ENCODE assay signal across 22 cellular contexts in genomic region chr4:144202091-144202490, GRCh38.
"Had no signal": no experiment of that assay in that cellular context is flagged by ENCODE, and none has a peak within 500 bp of the region (broad histone marks: within the 10 kb centered on the region; RNA-seq: fewer than 3 reads in every experiment).

No MANE protein-coding gene starts in this region.

- H3K36me3 ChIP-seq: esophagus squamous epithelium, gastrocnemius medialis, heart right ventricle, left lung, lower lobe of right lung had no signal

- H3K4me3 ChIP-seq: coronary artery, dorsolateral prefrontal cortex, esophagus squamous epithelium, gastrocnemius medialis, heart right ventricle, left lung, lower lobe of right lung, mucosa of descending colon had no signal

- ATAC-seq: esophagus mucosa, gastrocnemius medialis, heart right ventricle, left cardiac atrium, left lung, left ventricle myocardium superior, lower lobe of right lung, mucosa of descending colon had no signal

- DNase-seq: dermis blood vessel endothelial cell; dorsolateral prefrontal cortex; effector CD4-positive, alpha-beta T cell; effector memory CD4-positive, alpha-beta T cell; erythroblast; esophagus squamous epithelium; foreskin melanocyte; gastrocnemius medialis; glutamatergic neuron; head of caudate nucleus; heart right ventricle; hippocampal formation; left cardiac atrium; left lung; left ventricle myocardium superior; lower lobe of right lung; mesenchymal stem cell; mucosa of descending colon; naive B cell had no signal

- H3K27ac ChIP-seq: coronary artery, dorsolateral prefrontal cortex, epithelial cell of prostate, esophagus squamous epithelium, gastrocnemius medialis, heart right ventricle, left lung, lower lobe of right lung had no signal

- H3K9me3 ChIP-seq: esophagus squamous epithelium, gastrocnemius medialis, mucosa of descending colon had no signal

- H3K4me1 ChIP-seq: esophagus squamous epithelium, gastrocnemius medialis, heart right ventricle, left lung, lower lobe of right lung had no signal

- H3K27me3 ChIP-seq: esophagus squamous epithelium, gastrocnemius medialis, heart right ventricle, left lung had no signal
